Comparison of ENCODE assay signal across 2 cellular contexts in the genomic region with DNA sequence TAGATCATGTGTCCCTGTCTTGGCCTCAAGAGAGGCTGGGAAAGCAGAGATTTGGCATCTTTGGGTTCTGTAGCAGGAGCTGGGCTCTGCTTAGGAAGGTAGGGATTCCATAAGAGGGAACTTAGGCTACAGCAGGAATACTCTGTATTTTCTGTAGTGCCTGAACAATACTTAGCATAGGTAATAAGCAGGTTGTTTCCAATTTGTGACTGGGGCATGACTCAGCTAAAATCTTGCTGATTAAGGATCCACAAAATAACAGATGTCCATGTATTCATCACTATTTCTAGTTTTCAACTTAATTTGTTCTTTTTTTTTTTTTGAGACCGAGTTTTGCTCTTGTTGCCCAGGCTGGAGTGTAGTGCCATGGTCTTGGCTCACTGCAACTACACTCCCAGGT.
TF ChIP-seq lines count a peak whose summit lies in the region.

No MANE protein-coding gene starts in this region.

TF ChIP-seq in HepG2, 621 proteins besides CTCF, POLR2A, EP300 and RAD21 (continued from another document):
- TF ChIP-seq NFE2L2 (IDR thresholded peaks at IDR 0.05; ENCODE audit: low read length) (peak; percentile 84), RBM22 (optimal IDR thresholded peaks at IDR 0.05; ENCODE audit: low read length) (no peak), MAFK (conservative IDR thresholded peaks at IDR 0.05 in 1 of 2, IDR thresholded peaks at IDR 0.05 in 1 of 2; ENCODE audit: low read length in 2 of 2) (peak; percentile 57 to 74; a peak in 3 of 4 replicates), TBL1XR1 (IDR thresholded peaks at IDR 0.05; ENCODE audit: borderline replicate concordance, low read length, partially characterized antibody) (no peak), MAFF (IDR thresholded peaks at IDR 0.05; ENCODE audit: low read depth, low read length) (peak; percentile 74), ZMAT5 (CRISPR knock-in tag; IDR thresholded peaks at IDR 0.05; ENCODE audit: borderline replicate concordance, low read depth) (no peak), MED1 (CRISPR knock-in tag; IDR thresholded peaks at IDR 0.05) (no peak), ZNF34 (CRISPR knock-in tag; IDR thresholded peaks at IDR 0.05; ENCODE audit: borderline replicate concordance) (no peak), ZIK1 (CRISPR knock-in tag; IDR thresholded peaks at IDR 0.05; ENCODE audit: borderline replicate concordance, low read depth) (no peak), ZNF629 (CRISPR knock-in tag; conservative IDR thresholded peaks at IDR 0.05) (no peak)
- TF ChIP-seq, protein P1, sequence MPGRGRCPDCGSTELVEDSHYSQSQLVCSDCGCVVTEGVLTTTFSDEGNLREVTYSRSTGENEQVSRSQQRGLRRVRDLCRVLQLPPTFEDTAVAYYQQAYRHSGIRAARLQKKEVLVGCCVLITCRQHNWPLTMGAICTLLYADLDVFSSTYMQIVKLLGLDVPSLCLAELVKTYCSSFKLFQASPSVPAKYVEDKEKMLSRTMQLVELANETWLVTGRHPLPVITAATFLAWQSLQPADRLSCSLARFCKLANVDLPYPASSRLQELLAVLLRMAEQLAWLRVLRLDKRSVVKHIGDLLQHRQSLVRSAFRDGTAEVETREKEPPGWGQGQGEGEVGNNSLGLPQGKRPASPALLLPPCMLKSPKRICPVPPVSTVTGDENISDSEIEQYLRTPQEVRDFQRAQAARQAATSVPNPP (CRISPR knock-in tag; IDR thresholded peaks at IDR 0.05) = no peak

TF ChIP-seq in K562, 482 proteins besides CTCF, POLR2A, EP300 and RAD21:
- TF ChIP-seq PATZ1 (CRISPR knock-in tag; IDR thresholded peaks at IDR 0.05; ENCODE audit: borderline replicate concordance) (no peak), IRF9 (tag; IDR thresholded peaks at IDR 0.05) (no peak), C11orf30 (IDR thresholded peaks at IDR 0.05; ENCODE audit: low read depth) (peak; percentile 80), ZNF778 (CRISPR knock-in tag; IDR thresholded peaks at IDR 0.05) (no peak), MAFK (IDR thresholded peaks at IDR 0.05; ENCODE audit: low read length) (peak; percentile 72), BACH1 (tag; IDR thresholded peaks at IDR 0.05) (peak; percentile 54; the same call in 1 of the 2 replicates), MAFG (tag; conservative IDR thresholded peaks at IDR 0.05) (peak; percentile 94), NFE2 (IDR thresholded peaks at IDR 0.05; ENCODE audit: low read depth) (peak; percentile 72), HSF4 (CRISPR knock-in tag; IDR thresholded peaks at IDR 0.05; ENCODE audit: borderline replicate concordance) (no peak), ZNF212 (CRISPR knock-in tag; IDR thresholded peaks at IDR 0.05) (no peak), ETS2 (tag; IDR thresholded peaks at IDR 0.05; ENCODE audit: borderline replicate concordance, poor library complexity, severe bottlenecking) (no peak), AFF1 (IDR thresholded peaks at IDR 0.05; ENCODE audit: low read depth in 1 of 2, partially characterized antibody in 2 of 2) (no peak), NFE2L1 (tag; IDR thresholded peaks at IDR 0.05; ENCODE audit: borderline replicate concordance, low read depth) (peak; percentile 73; the same call in 1 of the 2 replicates), ZNF316 (IDR thresholded peaks at IDR 0.05) (peak; percentile 93), MAFF (IDR thresholded peaks at IDR 0.05; ENCODE audit: low read length) (peak; percentile 75), XRCC4 (IDR thresholded peaks at IDR 0.05; ENCODE audit: extremely low read depth, insufficient read depth, insufficient read length) (no peak), CCNT2 (IDR thresholded peaks at IDR 0.05; ENCODE audit: borderline replicate concordance, extremely low read depth, insufficient read length, low read depth, low read length) (no peak)
- TF ChIP-seq, protein P2, sequence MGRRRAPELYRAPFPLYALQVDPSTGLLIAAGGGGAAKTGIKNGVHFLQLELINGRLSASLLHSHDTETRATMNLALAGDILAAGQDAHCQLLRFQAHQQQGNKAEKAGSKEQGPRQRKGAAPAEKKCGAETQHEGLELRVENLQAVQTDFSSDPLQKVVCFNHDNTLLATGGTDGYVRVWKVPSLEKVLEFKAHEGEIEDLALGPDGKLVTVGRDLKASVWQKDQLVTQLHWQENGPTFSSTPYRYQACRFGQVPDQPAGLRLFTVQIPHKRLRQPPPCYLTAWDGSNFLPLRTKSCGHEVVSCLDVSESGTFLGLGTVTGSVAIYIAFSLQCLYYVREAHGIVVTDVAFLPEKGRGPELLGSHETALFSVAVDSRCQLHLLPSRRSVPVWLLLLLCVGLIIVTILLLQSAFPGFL (CRISPR knock-in tag; IDR thresholded peaks at IDR 0.05) = no peak
